18 cellular contexts compared by ENCODE assay signal in genomic region chr6:83509416-83509815, GRCh38. TPM values are rescaled to one million over a fixed set of nuclear protein-coding genes. Genes with fewer than 3 reads are reported as not detected.
"Had no signal": no experiment of that assay in that cellular context is flagged by ENCODE, and none has a peak within 500 bp of the region (broad histone marks: within the 10 kb centered on the region; RNA-seq: fewer than 3 reads in every experiment).

No MANE protein-coding gene starts in this region.

- H3K9me3 Mint-ChIP-seq: activated naive CD4-positive, alpha-beta T cell treated with anti-CD3 and anti-CD28 coated beads, Interleukin-2, amount 50 U/mL, for 24 hours; activated T-helper 17 cell treated with anti-CD3 and anti-CD28 coated beads, Interleukin-2, amount 50 U/mL, for 72 hours; dendritic cell treated with granulocyte-macrophage colony-stimulating factor and Interleukin-4, amounts not matched to agents 40 ng/mL and 50 ng/mL, for 4 days; neural crest cell; T-cell had no signal

- H3K36me3 ChIP-seq: brain microvascular endothelial cell, lower lobe of right lung, thyroid gland had no signal

- H3K36me3 Mint-ChIP-seq: activated naive CD4-positive, alpha-beta T cell treated with anti-CD3 and anti-CD28 coated beads, Interleukin-2, amount 50 U/mL, for 24 hours; T-cell had no signal

- H3K27ac Mint-ChIP-seq: activated naive CD4-positive, alpha-beta T cell treated with anti-CD3 and anti-CD28 coated beads, Interleukin-2, amount 50 U/mL, for 24 hours; activated T-helper 17 cell treated with anti-CD3 and anti-CD28 coated beads, Interleukin-2, amount 50 U/mL, for 72 hours; dendritic cell treated with granulocyte-macrophage colony-stimulating factor and Interleukin-4, amounts not matched to agents 40 ng/mL and 50 ng/mL, for 4 days; T-cell had no signal

- H3K4me3 Mint-ChIP-seq: activated naive CD4-positive, alpha-beta T cell treated with anti-CD3 and anti-CD28 coated beads, Interleukin-2, amount 50 U/mL, for 24 hours; activated T-helper 17 cell treated with anti-CD3 and anti-CD28 coated beads, Interleukin-2, amount 50 U/mL, for 72 hours; dendritic cell treated with granulocyte-macrophage colony-stimulating factor and Interleukin-4, amounts not matched to agents 40 ng/mL and 50 ng/mL, for 4 days; neural crest cell; T-cell had no signal

- H3K4me3 ChIP-seq: lower lobe of right lung, psoas muscle, thyroid gland had no signal

- ATAC-seq: activated CD4-positive, CD25-positive, alpha-beta regulatory T cell treated with anti-CD3 and anti-CD28 coated beads, Interleukin-2, amount 50 U/mL, for 24 hours; activated T-helper 17 cell treated with anti-CD3 and anti-CD28 coated beads, Interleukin-2, amount 50 U/mL, for 72 hours; lower lobe of right lung; psoas muscle; sciatic nerve; T-cell had no signal

- H3K27me3 ChIP-seq: brain microvascular endothelial cell, thyroid gland had no signal

- H3K27ac ChIP-seq: brain microvascular endothelial cell, lower lobe of right lung, psoas muscle, thyroid gland had no signal

- DNase-seq: amniotic stem cell; brain microvascular endothelial cell; effector memory CD4-positive, alpha-beta T cell; head of caudate nucleus; lower lobe of right lung; midbrain; psoas muscle; stimulated activated CD4-positive, alpha-beta T cell treated with anti-CD3 and anti-CD28 coated beads, Interleukin-12 subunit alpha, Interleukin-12 subunit beta, amount 100 ng/mL, for 4 hours; stimulated activated CD4-positive, alpha-beta T cell treated with anti-CD3 and anti-CD28 coated beads, Interleukin-2, amount 100 ng/mL, for 24 hours; T-cell; T-helper 9 cell; thyroid gland had no signal

- H3K4me1 ChIP-seq: psoas muscle, thyroid gland had no signal

- H3K4me1 Mint-ChIP-seq: activated T-helper 17 cell treated with anti-CD3 and anti-CD28 coated beads, Interleukin-2, amount 50 U/mL, for 72 hours had no signal

RNA-seq across cellular contexts. Expression of gene PRSS35, which starts 2.9 kb away (rescaled TPM):
- total RNA-seq: activated T-helper 17 cell treated with anti-CD3 and anti-CD28 coated beads, Interleukin-2, amount 50 U/mL, for 72 hours; thyroid gland had no signal
